ENCODE assay signal across 14 cellular contexts in the genomic region with DNA sequence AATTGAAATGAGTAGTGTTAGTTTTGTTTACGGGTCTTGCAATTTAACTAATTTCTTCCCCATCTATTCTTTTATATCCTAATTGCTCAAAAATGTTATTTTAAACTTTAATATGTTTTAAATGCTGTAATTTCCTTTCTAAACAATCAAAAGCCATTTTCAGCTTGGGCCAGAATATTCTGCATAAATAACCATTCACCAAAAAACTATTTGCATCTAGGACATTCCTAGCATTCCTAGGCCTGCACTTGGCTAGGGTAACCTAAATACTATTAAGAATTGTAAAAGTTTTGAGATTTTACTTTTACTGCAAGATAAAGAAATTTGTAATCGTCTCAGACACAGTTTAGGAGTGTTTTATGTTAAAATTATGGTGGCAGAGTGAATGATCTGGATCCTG. TPM values are rescaled to one million over a fixed set of nuclear protein-coding genes. Genes with fewer than 3 reads are reported as not detected.
DNase-seq lines count a peak whose midpoint lies in the region; ATAC-seq and TF ChIP-seq lines count a peak whose summit lies in the region.
"Had no signal": no experiment of that assay in that cellular context is flagged by ENCODE, and none has a peak within 500 bp of the region (broad histone marks: within the 10 kb centered on the region; RNA-seq: fewer than 3 reads in every experiment).

No MANE protein-coding gene starts in this region.

- no peaks in the 10 kb centered on the region for H4K20me1 ChIP-seq in PC-9 (ENCODE audit: insufficient read depth)

- no peak overlapping the region for H2AFZ ChIP-seq in PC-9

- CTCF ChIA-PET in AG04450 (lab: Charles Lee), result interaction anchor here (2.4 kb wide), 1 partner anchor 261 kb away, joined by 12 read pairs; no protein-coding TSS in a partner anchor
- CTCF ChIA-PET in PC-9 (lab: Charles Lee), result no interaction called here

- peak overlapping the region; percentile 90 for H3K27ac Mint-ChIP-seq in mesothelial cell of epicardium
- H3K27ac Mint-ChIP-seq: progenitor cell of endocrine pancreas had no signal

- no TSS peak for BruUV-seq in PC-9 (replicated peaks; lab: Mats Ljungman, UMichigan)

- DNase-seq in AG04450 (ENCODE audit: low read depth, low spot score) (peak; percentile 30), PC-9 (peak in 1 of 2 experiments; percentile 46), esophagus squamous epithelium (lab: John Stamatoyannopoulos, UW) (no peak), mesothelial cell of epicardium (ENCODE audit: low spot score in 2 of 2, unreplicated experiment in 2 of 2) (no peak)
- DNase-seq: activated gamma-delta T cell treated with Interleukin-2 at 50 U/mL for 16 hours; effector memory CD4-positive, alpha-beta T cell; NCI-H2227 treated with DMSO at 0.1 percent for 48 hours had no signal

- H3K4me1 ChIP-seq in PC-9 (replicated peaks; ENCODE audit: insufficient read depth), result no peaks in the 10 kb centered on the region
- peaks cover 0 to 3% (median 0%) of the 10 kb centered on the region in 3 donors for H3K4me1 ChIP-seq in esophagus squamous epithelium

- peaks cover 22% of the 10 kb centered on the region for H3K4me1 Mint-ChIP-seq in mesothelial cell of epicardium

- H3K79me2 ChIP-seq in PC-9 (ENCODE audit: low read depth), result no peaks in the 10 kb centered on the region

- H3K27ac ChIP-seq in AG04450 (ENCODE audit: low read depth, low read length) (peak overlapping the region; percentile 49), PC-9 (no peak overlapping the region), esophagus squamous epithelium (peak overlapping the region in 3 of 4 donors; percentile 22 to 64 (median 33))

- no peak for TF ChIP-seq CTCF in AG04450 (IDR thresholded peaks at IDR 0.05; ENCODE audit: low read depth, low read length)
- no peak for TF ChIP-seq CTCF in PC-9 (conservative IDR thresholded peaks at IDR 0.05)
- TF ChIP-seq CTCF in esophagus squamous epithelium (IDR thresholded peaks at IDR 0.05), result no peak
- no peak for TF ChIP-seq CTCF in mesothelial cell of epicardium (IDR thresholded peaks at IDR 0.05; ENCODE audit: unreplicated experiment)

- POLR2A ChIA-PET in AG04450 (lab: Yijun Ruan, JAX) (no interaction called here), PC-9 (lab: Charles Lee; ENCODE audit: unreplicated experiment) (no interaction called here)

- no peak overlapping the region for H3K4me3 Mint-ChIP-seq in mesothelial cell of epicardium

- peaks cover 8% of the 10 kb centered on the region for H3K36me3 Mint-ChIP-seq in mesothelial cell of epicardium

- ATAC-seq in HG03196 (IDR thresholded peaks at IDR 0.05; ENCODE audit: unreplicated experiment) (no peak), HG02938 (IDR thresholded peaks at IDR 0.05; ENCODE audit: unreplicated experiment) (no peak), HG03175 (IDR thresholded peaks at IDR 0.05; ENCODE audit: unreplicated experiment) (no peak), HG02981 (IDR thresholded peaks at IDR 0.05; ENCODE audit: unreplicated experiment) (no peak)
- ATAC-seq: activated CD4-positive, CD25-positive, alpha-beta regulatory T cell treated with anti-CD3 and anti-CD28 coated beads, Interleukin-2, amount 50 U/mL, for 24 hours had no signal

- H3K27me3 ChIP-seq in AG04450 (ENCODE audit: control insufficient read depth, insufficient read depth, low read length) (no peaks in the 10 kb centered on the region), PC-9 (ENCODE audit: insufficient read depth, low read depth) (no peaks in the 10 kb centered on the region), esophagus squamous epithelium (no peaks in the 10 kb centered on the region)

- H3K9me3 Mint-ChIP-seq in mesothelial cell of epicardium, result peaks cover 5% of the 10 kb centered on the region

- 61 to 66% methylated on average over 2 of the region's 2 CpGs for WGBS in esophagus squamous epithelium, 2 donors

- H3K4me3 ChIP-seq in AG04450 (ENCODE audit: low read depth, low read length) (no peak overlapping the region), PC-9 (no peak overlapping the region), esophagus squamous epithelium (no peak overlapping the region)
- H3K4me3 ChIP-seq: HAP-1 had no signal

- intact Hi-C loops in PC-9 (cut with micrococcal nuclease; ENCODE audit: unreplicated experiment) (no loop called here), esophagus squamous epithelium (cut with DNase I) (no loop called here)

- H3K4me2 ChIP-seq in PC-9, result 0 out of 2 replicates have a peak overlapping the region, but pooled peaks have one; percentile 5

- TF ChIP-seq POLR2A in esophagus squamous epithelium (IDR thresholded peaks at IDR 0.05), result no peak

- peaks cover 2% of the 10 kb centered on the region; the same call in 1 of the 2 replicates for H3F3A ChIP-seq in PC-9 (ENCODE audit: insufficient read depth, low read depth)

- no peaks in the 10 kb centered on the region for H3K36me3 ChIP-seq in PC-9 (ENCODE audit: low read depth)
- H3K36me3 ChIP-seq in esophagus squamous epithelium, result no peaks in the 10 kb centered on the region
- H3K36me3 ChIP-seq: HAP-1 had no signal

- H3K9me3 ChIP-seq in AG04450 (ENCODE audit: control insufficient read depth, insufficient read depth, low read length), result no peaks in the 10 kb centered on the region
- H3K9me3 ChIP-seq in PC-9 (ENCODE audit: insufficient read depth, low read depth), result no peaks in the 10 kb centered on the region
- H3K9me3 ChIP-seq in esophagus squamous epithelium, result no peaks in the 10 kb centered on the region
- H3K9me3 ChIP-seq: HAP-1 had no signal

- no peaks in the 10 kb centered on the region for H3K27me3 Mint-ChIP-seq in mesothelial cell of epicardium (ENCODE audit: low read depth)
- H3K27me3 Mint-ChIP-seq: progenitor cell of endocrine pancreas had no signal

- no peaks in the 10 kb centered on the region for H3K9me2 ChIP-seq in PC-9 (ENCODE audit: insufficient read depth)

RNA-seq across cellular contexts. Expression of gene ETAA1, which starts 7.8 kb away (rescaled TPM):
- 10.4 and 18.1 TPM in 2 replicates for polyA plus RNA-seq in AG04450 (2011; rRNA removed)
- polyA minus RNA-seq in AG04450 (2011; rRNA and poly(A)+ RNA removed), result 5.1 and 8.8 TPM in 2 replicates
- total RNA-seq in PC-9 (2021) (17.1 and 25.3 TPM in 2 replicates), esophagus squamous epithelium (10 to 100 TPM in 3 of 4 donors, 1 to 10 TPM in 1; 8.0 to 19.8 (median 10.1) TPM), mesothelial cell of epicardium (18.9 to 21.1 TPM (median 19.8 TPM) in 3 replicates)
